ENCODE assay signal across 11 cellular contexts in the genomic region with DNA sequence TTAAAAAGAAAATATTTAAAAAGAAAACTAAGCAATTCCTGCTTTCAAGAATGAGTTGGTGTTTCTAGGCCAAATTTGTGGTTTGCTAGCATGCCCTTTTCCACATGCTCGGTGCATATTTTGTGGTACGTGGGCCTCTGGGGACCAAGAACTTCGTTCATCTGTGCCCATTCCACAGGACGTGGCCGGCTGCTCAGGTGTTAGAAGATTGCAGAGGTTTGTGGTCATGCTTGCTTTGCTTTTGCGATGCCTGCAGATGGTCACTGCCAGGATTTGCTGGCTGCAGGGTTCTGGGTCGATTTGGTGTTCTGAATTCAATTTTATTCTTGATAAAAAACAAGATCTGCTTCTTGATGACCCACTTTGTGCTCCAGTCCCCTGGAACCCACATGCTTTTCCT. TPM values are rescaled to one million over a fixed set of nuclear protein-coding genes. Genes with fewer than 3 reads are reported as not detected.
A peak's percentile ranks its signal among the peaks of the same experiment; 100 is the strongest.
DNase-seq lines count a peak whose midpoint lies in the region; ATAC-seq and TF ChIP-seq lines count a peak whose summit lies in the region.
"Had no signal": no experiment of that assay in that cellular context is flagged by ENCODE, and none has a peak within 500 bp of the region (broad histone marks: within the 10 kb centered on the region; RNA-seq: fewer than 3 reads in every experiment).

No MANE protein-coding gene starts in this region.

- H3K9me3 ChIP-seq in RWPE2 (ENCODE audit: severe bottlenecking) (peaks cover 2% of the 10 kb centered on the region), thymus (ENCODE audit: control insufficient read depth) (no peaks in the 10 kb centered on the region), H9 (ENCODE audit: control insufficient read depth, low read depth, low read length) (no peaks in the 10 kb centered on the region)
- H3K9me3 ChIP-seq: esophagus squamous epithelium, HAP-1 had no signal

- no peaks in the 10 kb centered on the region for H3K9me3 Mint-ChIP-seq in activated CD8-positive, alpha-beta memory T cell treated with anti-CD3 and anti-CD28 coated beads, Interleukin-2, amount 10 ng/mL, durations not matched to agents 7 days and 5 days (ENCODE audit: low read depth)
- H3K9me3 Mint-ChIP-seq in chondrocyte (ENCODE audit: low read depth), result peaks cover 3% of the 10 kb centered on the region
- no peaks in the 10 kb centered on the region for H3K9me3 Mint-ChIP-seq in H9

- no peak overlapping the region for H3K4me2 ChIP-seq in H9 (ENCODE audit: insufficient read depth, insufficient read length, low read length)

- no peak overlapping the region for H2AK5ac ChIP-seq in H9 (ENCODE audit: insufficient read length, low read length)

- no peak for DNase-seq in activated CD8-positive, alpha-beta memory T cell treated with anti-CD3 and anti-CD28 coated beads, Interleukin-2, amount 10 ng/mL, durations not matched to agents 7 days and 5 days
- no peak for DNase-seq in activated CD8-positive, alpha-beta memory T cell treated with anti-CD3 and anti-CD28 coated beads for 24 hours
- DNase-seq in RWPE2 (ENCODE audit: low spot score) (peak; percentile 28), chondrocyte (ENCODE audit: low spot score) (peak; percentile 17), H9 (no peak), iPS-NIHi11 (ENCODE audit: low spot score) (no peak), glomerular visceral epithelial cell (ENCODE audit: extremely low spot score) (no peak)
- DNase-seq: NCI-H345 had no signal

- H3K36me3 ChIP-seq in RWPE2 (ENCODE audit: low read depth), result no peaks in the 10 kb centered on the region
- H3K36me3 ChIP-seq in thymus (ENCODE audit: control insufficient read depth, insufficient read depth), result no peaks in the 10 kb centered on the region
- H3K36me3 ChIP-seq: esophagus squamous epithelium, HAP-1 had no signal

- no peak overlapping the region for H3T11ph ChIP-seq in H9 (ENCODE audit: low read length)

- H3K18ac ChIP-seq in H9 (ENCODE audit: insufficient read length, low read depth, low read length), result no peak overlapping the region

- peak; percentile 2 for ATAC-seq in activated CD8-positive, alpha-beta memory T cell treated with anti-CD3 and anti-CD28 coated beads, Interleukin-2, amount 10 ng/mL, durations not matched to agents 7 days and 5 days
- no peak for ATAC-seq in RWPE2 (ENCODE audit: low read depth)

- no peaks in the 10 kb centered on the region for H3K27me3 Mint-ChIP-seq in activated CD8-positive, alpha-beta memory T cell treated with anti-CD3 and anti-CD28 coated beads, Interleukin-2, amount 10 ng/mL, durations not matched to agents 7 days and 5 days
- H3K27me3 Mint-ChIP-seq in chondrocyte (ENCODE audit: low read depth) (peaks cover 9% of the 10 kb centered on the region), H9 (ENCODE audit: low read depth) (peaks cover 2% of the 10 kb centered on the region)

- H3K4me1 Mint-ChIP-seq in activated CD8-positive, alpha-beta memory T cell treated with anti-CD3 and anti-CD28 coated beads, Interleukin-2, amount 10 ng/mL, durations not matched to agents 7 days and 5 days, result peaks cover 95% of the 10 kb centered on the region
- peaks cover 3% of the 10 kb centered on the region for H3K4me1 Mint-ChIP-seq in chondrocyte (ENCODE audit: low read depth)
- H3K4me1 Mint-ChIP-seq in H9, result no peaks in the 10 kb centered on the region

- CTCF ChIA-PET in activated CD8-positive, alpha-beta memory T cell treated with anti-CD3 and anti-CD28 coated beads, Interleukin-2, amount 10 ng/mL, durations not matched to agents 7 days and 5 days (lab: Charles Lee), result interaction anchor here (1.0 to 1.5 kb wide), 6 partner anchors 11 to 29 kb away, joined by 3 to 11 read pairs (median 6); no protein-coding TSS in a partner anchor

- no peak overlapping the region for H2BK12ac ChIP-seq in H9 (ENCODE audit: insufficient read length, low read depth, low read length)

- no peaks in the 10 kb centered on the region for H3K79me2 ChIP-seq in H9 (ENCODE audit: insufficient read depth, low read length)

- no peak overlapping the region for H3K23ac ChIP-seq in H9 (ENCODE audit: insufficient read length, low read depth, low read length)

- H3K79me1 ChIP-seq in H9 (ENCODE audit: insufficient read depth, low read depth, low read length, poor library complexity, severe bottlenecking), result no peaks in the 10 kb centered on the region

- H3K36me3 Mint-ChIP-seq in activated CD8-positive, alpha-beta memory T cell treated with anti-CD3 and anti-CD28 coated beads, Interleukin-2, amount 10 ng/mL, durations not matched to agents 7 days and 5 days, result peaks cover 57% of the 10 kb centered on the region
- H3K36me3 Mint-ChIP-seq in chondrocyte (ENCODE audit: low read depth) (peaks cover 3% of the 10 kb centered on the region), H9 (ENCODE audit: insufficient read depth in 1 of 3, low read depth in 3 of 3) (no peaks in the 10 kb centered on the region)

- H3K4ac ChIP-seq in H9 (ENCODE audit: low read depth, low read length), result no peak overlapping the region

- H3K23me2 ChIP-seq in H9 (ENCODE audit: insufficient read length, low read depth, low read length, poor library complexity, severe bottlenecking), result no peaks in the 10 kb centered on the region

- H2AFZ ChIP-seq in H9 (ENCODE audit: low read length), result no peak overlapping the region

- 30% methylated on average over 7 of the region's 7 CpGs for WGBS in thymus
- WGBS in H9 (ENCODE audit: extremely low coverage, insufficient read length, low lambda C conversion rate), result no CpG with 5 or more reads among the region's 7 CpGs

- no peak overlapping the region for H3K56ac ChIP-seq in H9 (ENCODE audit: insufficient read length, low read depth, low read length)

- H4K5ac ChIP-seq in H9 (ENCODE audit: insufficient read length, low read depth, low read length), result no peak overlapping the region

- no peak overlapping the region for H2BK20ac ChIP-seq in H9 (ENCODE audit: low read depth, low read length, poor library complexity, severe bottlenecking)

- H4K20me1 ChIP-seq in H9 (ENCODE audit: control insufficient read depth, insufficient read depth, insufficient read length), result no peaks in the 10 kb centered on the region

- no peak overlapping the region for H3K4me3 ChIP-seq in RWPE2 (ENCODE audit: severe bottlenecking)
- H3K4me3 ChIP-seq in thymus (ENCODE audit: low read length), result no peak overlapping the region
- H3K4me3 ChIP-seq: esophagus squamous epithelium, HAP-1 had no signal

- H3K9ac ChIP-seq in H9 (ENCODE audit: extremely low read depth, insufficient read length, low read length), result no peak overlapping the region

- no peak overlapping the region for H2BK120ac ChIP-seq in H9 (ENCODE audit: low read depth, low read length, poor library complexity, severe bottlenecking)

- peak overlapping the region; percentile 87 for H3K27ac Mint-ChIP-seq in activated CD8-positive, alpha-beta memory T cell treated with anti-CD3 and anti-CD28 coated beads, Interleukin-2, amount 10 ng/mL, durations not matched to agents 7 days and 5 days
- H3K27ac Mint-ChIP-seq in chondrocyte (ENCODE audit: unreplicated experiment), result no peak overlapping the region
- H3K27ac Mint-ChIP-seq in H9, result no peak overlapping the region

- peak overlapping the region; percentile 62 for H3K4me3 Mint-ChIP-seq in activated CD8-positive, alpha-beta memory T cell treated with anti-CD3 and anti-CD28 coated beads, Interleukin-2, amount 10 ng/mL, durations not matched to agents 7 days and 5 days
- H3K4me3 Mint-ChIP-seq in chondrocyte (ENCODE audit: unreplicated experiment) (no peak overlapping the region), H9 (no peak overlapping the region)

- TF ChIP-seq CTCF in RWPE2 (IDR thresholded peaks at IDR 0.05; ENCODE audit: poor library complexity, severe bottlenecking) (no peak), chondrocyte (IDR thresholded peaks at IDR 0.05) (no peak), H9 (conservative IDR thresholded peaks at IDR 0.05) (no peak)

- H3K14ac ChIP-seq in H9 (ENCODE audit: insufficient read depth, low read length), result no peak overlapping the region

- H3K27ac ChIP-seq in RWPE2 (ENCODE audit: poor library complexity, severe bottlenecking) (no peak overlapping the region), thymus (ENCODE audit: low read depth) (peak overlapping the region; percentile 53), H9 (ENCODE audit: insufficient read length, low read depth, low read length) (no peak overlapping the region)

- no peaks in the 10 kb centered on the region for H3K4me1 ChIP-seq in RWPE2 (ENCODE audit: insufficient read depth, poor library complexity, severe bottlenecking)
- peaks cover 15% of the 10 kb centered on the region for H3K4me1 ChIP-seq in thymus (ENCODE audit: control insufficient read depth, insufficient read depth, low read length)
- no peaks in the 10 kb centered on the region for H3K4me1 ChIP-seq in H9 (ENCODE audit: insufficient read depth, low read length)
- H3K4me1 ChIP-seq: HAP-1 had no signal

- no peaks in the 10 kb centered on the region for H3K27me3 ChIP-seq in RWPE2 (ENCODE audit: insufficient read depth, poor library complexity, severe bottlenecking)
- H3K27me3 ChIP-seq in thymus (ENCODE audit: control insufficient read depth, insufficient read depth), result no peaks in the 10 kb centered on the region
- no peaks in the 10 kb centered on the region for H3K27me3 ChIP-seq in H9 (ENCODE audit: insufficient read depth, low read length)
- H3K27me3 ChIP-seq: esophagus squamous epithelium had no signal

- no peak overlapping the region for H4K91ac ChIP-seq in H9 (ENCODE audit: insufficient read length, low read depth, low read length)

- H2BK5ac ChIP-seq in H9 (ENCODE audit: insufficient read length, low read length), result no peak overlapping the region

- no peak overlapping the region for H4K8ac ChIP-seq in H9 (replicated peaks; ENCODE audit: insufficient read length, low read depth, low read length)

- H2BK15ac ChIP-seq in H9 (ENCODE audit: low read depth, low read length), result no peak overlapping the region

RNA-seq across cellular contexts. Expression of gene PSTPIP1, which starts 7.5 kb away (rescaled TPM):
- 100 to 1,000 TPM; 157 to 255 TPM for total RNA-seq in activated CD8-positive, alpha-beta memory T cell treated with anti-CD3 and anti-CD28 coated beads, Interleukin-2, amount 10 ng/mL, durations not matched to agents 7 days and 5 days
- total RNA-seq in chondrocyte (not detected in 3 replicates), H9 (2021) (1.1 and 1.8 TPM in 2 replicates)
- polyA plus RNA-seq in thymus, result 54.8 TPM

Comparison
In these comparisons a context has a peak if more than half of its experiments do, and no peak if none do; other contexts are left out.
1. DNase-seq: peak in RWPE2 (single experiment) and chondrocyte (single experiment); none in activated CD8-positive, alpha-beta memory T cell treated with anti-CD3 and anti-CD28 coated beads, Interleukin-2, amount 10 ng/mL, durations not matched to agents 7 days and 5 days (single experiment), activated CD8-positive, alpha-beta memory T cell treated with anti-CD3 and anti-CD28 coated beads for 24 hours (single experiment), H9 (single experiment), iPS-NIHi11 (single experiment) and glomerular visceral epithelial cell (single experiment).
2. RNA of gene PSTPIP1, which starts 7.5 kb away (total RNA-seq): 157 to 255 TPM in activated CD8-positive, alpha-beta memory T cell treated with anti-CD3 and anti-CD28 coated beads, Interleukin-2, amount 10 ng/mL, durations not matched to agents 7 days and 5 days; 1.1 to 1.8 TPM in H9 and not detected in chondrocyte; every median in the first group is over 10 times any median in the second.